In genomic region chr10:102384053-102384452, GRCh38 we compare ENCODE assay signal across 12 cellular contexts. TPM values are rescaled to one million over a fixed set of nuclear protein-coding genes. Genes with fewer than 3 reads are reported as not detected.
DNase-seq lines count a peak whose midpoint lies in the region; FAIRE-seq and TF ChIP-seq lines count a peak whose summit lies in the region.
"Had no signal": no experiment of that assay in that cellular context is flagged by ENCODE, and none has a peak within 500 bp of the region (broad histone marks: within the 10 kb centered on the region; RNA-seq: fewer than 3 reads in every experiment).

No MANE protein-coding gene starts in this region.

- H3K36me3 ChIP-seq in bronchial epithelial cell (ENCODE audit: control insufficient read depth, insufficient read depth, low read length) (peaks cover 28% of the 10 kb centered on the region), osteoblast (ENCODE audit: insufficient read depth, low read length) (peaks cover 52% of the 10 kb centered on the region)

- H3K4me1 ChIP-seq in osteoblast (ENCODE audit: insufficient read depth, low read length) = no peaks in the 10 kb centered on the region

- CTCF ChIA-PET in GM10248 (lab: Yijun Ruan, JAX) = interaction anchor here (1.0 to 7.9 kb wide), 18 partner anchors 9 to 215 kb away, joined by 3 to 71 read pairs (median 6); partner anchors contain the start of genes ELOVL3, FBXL15 and NFKB2

- no peaks in the 10 kb centered on the region for H3K9me3 ChIP-seq in osteoblast (ENCODE audit: low read depth, low read length)
- H3K9me3 ChIP-seq: upper lobe of left lung had no signal

- no peak overlapping the region for H3K4me3 ChIP-seq in HFF-Myc (replicated peaks; ENCODE audit: low read depth, low read length)
- H3K4me3 ChIP-seq in bronchial epithelial cell (ENCODE audit: low read depth, low read length) = no peak overlapping the region
- H3K4me3 ChIP-seq in osteoblast (ENCODE audit: insufficient read depth, low read length) = no peak overlapping the region
- H3K4me3 ChIP-seq: upper lobe of left lung had no signal

- H3K79me2 ChIP-seq in osteoblast (ENCODE audit: insufficient read depth, low read length) = no peaks in the 10 kb centered on the region

- TF ChIP-seq CTCF in HFF-Myc (IDR thresholded peaks at IDR 0.05; ENCODE audit: low read depth, low read length, missing control alignments) (peak; percentile 36), bronchial epithelial cell (IDR thresholded peaks at IDR 0.05; ENCODE audit: insufficient read depth, low read length, severe bottlenecking) (peak; percentile 10), osteoblast (IDR thresholded peaks at IDR 0.05; ENCODE audit: extremely low read depth, low read depth, low read length) (peak; percentile 38), GM10248 (IDR thresholded peaks at IDR 0.05; ENCODE audit: control extremely low read depth, extremely low read depth, low read depth, missing control alignments) (no peak)

- H3K27me3 ChIP-seq in bronchial epithelial cell (ENCODE audit: control insufficient read depth, insufficient read depth, low read length) (no peaks in the 10 kb centered on the region), osteoblast (ENCODE audit: insufficient read depth, low read length) (no peaks in the 10 kb centered on the region)
- H3K27me3 ChIP-seq: upper lobe of left lung had no signal

- H3K27ac ChIP-seq in osteoblast (ENCODE audit: low read depth, low read length) = no peak overlapping the region

- no peak overlapping the region for H2AFZ ChIP-seq in osteoblast (ENCODE audit: low read length)

- peaks cover 5% of the 10 kb centered on the region for H4K20me1 ChIP-seq in osteoblast (ENCODE audit: insufficient read depth, low read length)

- POLR2A ChIA-PET in GM10248 (lab: Yijun Ruan, JAX) = no interaction called here

- H3K4me2 ChIP-seq in osteoblast (ENCODE audit: insufficient read depth, low read length) = no peak overlapping the region

- FAIRE-seq in bronchial epithelial cell (lab: Jason Lieb, UNC) = no peak

- DNase-seq in ELR (ENCODE audit: low read depth) = peak; percentile 35
- no peak for DNase-seq in HFF-Myc (ENCODE audit: extremely low read depth, low read depth)
- no peak for DNase-seq in bronchial epithelial cell (ENCODE audit: low read depth)
- peak; percentile 68 for DNase-seq in osteoblast (ENCODE audit: insufficient read length, low spot score, missing footprints)
- DNase-seq in NCI-H524 (lab: John Stamatoyannopoulos, UW) = no peak
- no peak for DNase-seq in SK-N-DZ (ENCODE audit: low spot score)
- DNase-seq in GM10248 (ENCODE audit: extremely low spot score) = no peak
- DNase-seq: activated CD8-positive, alpha-beta memory T cell treated with anti-CD3 and anti-CD28 coated beads, Interleukin-2, amount 50 U/mL, for 48 hours; cortex of kidney; NCI-H2081; nephron progenitor cell; upper lobe of left lung had no signal

RNA-seq across cellular contexts. Expression of gene NFKB2, which starts 11.5 kb away (rescaled TPM):
- total RNA-seq in bronchial epithelial cell (6.8 and 13.2 TPM in 2 replicates), osteoblast (17.7 and 20.3 TPM in 2 replicates)
- 6.1 and 9.8 TPM in 2 replicates for polyA plus RNA-seq in SK-N-DZ (2014; cell fraction: cytosol; rRNA removed)
- 13.4 and 19.5 TPM in 2 replicates for polyA plus RNA-seq in SK-N-DZ (2014; cell fraction: nucleus; rRNA removed)

RNA-seq across cellular contexts. Expression of gene PSD, which starts 34.5 kb away (rescaled TPM):
- total RNA-seq in bronchial epithelial cell (under 0.01 and 0.51 TPM in 2 replicates), osteoblast (0.29 and 0.72 TPM in 2 replicates)
- polyA plus RNA-seq in SK-N-DZ (2014; cell fraction: cytosol; rRNA removed) = 19.2 and 20.4 TPM in 2 replicates
- 90.7 and 104 TPM in 2 replicates for polyA plus RNA-seq in SK-N-DZ (2014; cell fraction: nucleus; rRNA removed)

RNA-seq across cellular contexts. Expression of gene FBXL15, which starts 36.6 kb away (rescaled TPM):
- 9.7 and 12.5 TPM in 2 replicates for total RNA-seq in bronchial epithelial cell
- 5.9 and 9.4 TPM in 2 replicates for total RNA-seq in osteoblast
- polyA plus RNA-seq in SK-N-DZ (2014; cell fraction: cytosol; rRNA removed) = 34.1 and 42.6 TPM in 2 replicates
- 47.1 and 53.0 TPM in 2 replicates for polyA plus RNA-seq in SK-N-DZ (2014; cell fraction: nucleus; rRNA removed)

RNA-seq across cellular contexts. Expression of gene CUEDC2, which starts 48.3 kb away (rescaled TPM):
- 29.7 and 31.5 TPM in 2 replicates for total RNA-seq in bronchial epithelial cell
- total RNA-seq in osteoblast = 46.7 and 46.9 TPM in 2 replicates
- polyA plus RNA-seq in SK-N-DZ (2014; cell fraction: cytosol; rRNA removed) = 130 and 171 TPM in 2 replicates
- 127 and 172 TPM in 2 replicates for polyA plus RNA-seq in SK-N-DZ (2014; cell fraction: nucleus; rRNA removed)

Comparison
In these comparisons a context has a peak if more than half of its experiments do, and no peak if none do; other contexts are left out.
1. DNase-seq: peak in ELR (single experiment) and osteoblast (single experiment); none in HFF-Myc (single experiment), bronchial epithelial cell (single experiment), NCI-H524 (0 of 2), SK-N-DZ (single experiment) and GM10248 (single experiment).